Comparison of ENCODE assay signal across 1 cellular context in genomic region chr10:34655286-34656170, GRCh38.
TF ChIP-seq lines count a peak whose summit lies in the region.

No MANE protein-coding gene starts in this region.

TF ChIP-seq in SK-N-SH treated with all-trans-retinoic acid at 6 μM for 48 hours, 23 proteins besides CTCF, POLR2A, EP300 and RAD21 (continued from another document):
- no peak for TF ChIP-seq PATZ1 (CRISPR knock-in tag; IDR thresholded peaks at IDR 0.05; ENCODE audit: borderline replicate concordance)
- TF ChIP-seq CSRNP3 (CRISPR knock-in tag; IDR thresholded peaks at IDR 0.05), result no peak
- TF ChIP-seq ZFP30 (CRISPR knock-in tag; IDR thresholded peaks at IDR 0.05), result no peak
- TF ChIP-seq RARB (CRISPR knock-in tag; IDR thresholded peaks at IDR 0.05), result no peak
- TF ChIP-seq CSDC2 (CRISPR knock-in tag; IDR thresholded peaks at IDR 0.05), result no peak
- no peak for TF ChIP-seq TSHZ2 (CRISPR knock-in tag; IDR thresholded peaks at IDR 0.05)
